Comparison of ENCODE assay signal across 27 cellular contexts in genomic region chr16:3800477-3801270, GRCh38.
DNase-seq lines count a peak whose midpoint lies in the region; ATAC-seq and TF ChIP-seq lines count a peak whose summit lies in the region.
"Had no signal": no experiment of that assay in that cellular context is flagged by ENCODE, and none has a peak within 500 bp of the region (broad histone marks: within the 10 kb centered on the region; RNA-seq: fewer than 3 reads in every experiment).

No MANE protein-coding gene starts in this region.

- POLR2A ChIA-PET in naive thymus-derived CD8-positive, alpha-beta T cell (lab: Charles Lee): no interaction called here

- peak overlapping the region; percentile 15 for H3K4me3 Mint-ChIP-seq in activated naive CD8-positive, alpha-beta T cell
- H3K4me3 Mint-ChIP-seq in activated naive CD8-positive, alpha-beta T cell treated with anti-CD3 and anti-CD28 coated beads, Interleukin-2, amount 50 U/mL, for 24 hours: no peak overlapping the region
- peak overlapping the region in 7 of 10 donors; percentile 0 to 55 (median 25) for H3K4me3 Mint-ChIP-seq in naive thymus-derived CD8-positive, alpha-beta T cell
- H3K4me3 Mint-ChIP-seq: activated CD8-positive, alpha-beta T cell treated with anti-CD3 and anti-CD28 coated beads, Interleukin-2, amount 10 ng/mL, durations not matched to agents 7 days and 5 days; stimulated activated effector memory CD8-positive, alpha-beta T cell treated with anti-CD3 and anti-CD28 coated beads, Interleukin-12 subunit alpha, Interleukin-12 subunit beta, amount 100 ng/mL, for 72 hours had no signal

- no peak overlapping the region for H3K4me3 ChIP-seq in coronary artery
- H3K4me3 ChIP-seq: psoas muscle, suprapubic skin had no signal

- DNase-seq in activated naive CD8-positive, alpha-beta T cell treated with anti-CD3 and anti-CD28 coated beads, Interleukin-2, amount 50 U/mL, for 24 hours: no peak
- DNase-seq in coronary artery (ENCODE audit: low spot score): peak; percentile 22
- no peak for DNase-seq in naive thymus-derived CD8-positive, alpha-beta T cell
- DNase-seq in NCI-H1048 (lab: John Stamatoyannopoulos, UW): no peak
- no peak for DNase-seq in inferior parietal cortex (ENCODE audit: extremely low spot score)
- no peak for DNase-seq in iPS-NIHi7 (ENCODE audit: extremely low spot score)
- DNase-seq: activated CD8-positive, alpha-beta T cell treated with anti-CD3 and anti-CD28 coated beads, Interleukin-2, amount 10 ng/mL, durations not matched to agents 7 days and 5 days; activated gamma-delta T cell; activated T-cell treated with anti-CD3 and anti-CD28 coated beads for 4 hours; cortex of kidney; effector memory CD4-positive, alpha-beta T cell; hippocampal formation; mesendoderm; MM.1S; NCI-H1417 treated with DMSO at 0.1 percent for 48 hours; NCI-H2029 treated with DMSO at 0.1 percent for 48 hours; NCI-H526 treated with DMSO at 0.1 percent for 48 hours; nucleus accumbens; psoas muscle; SHP77 had no signal

- peak overlapping the region; percentile 24 for H3K27ac Mint-ChIP-seq in activated naive CD8-positive, alpha-beta T cell
- H3K27ac Mint-ChIP-seq in activated naive CD8-positive, alpha-beta T cell treated with anti-CD3 and anti-CD28 coated beads, Interleukin-2, amount 50 U/mL, for 24 hours: no peak overlapping the region
- H3K27ac Mint-ChIP-seq in naive thymus-derived CD8-positive, alpha-beta T cell: peak overlapping the region in 8 of 10 donors; percentile 7 to 79 (median 48)
- H3K27ac Mint-ChIP-seq: activated CD8-positive, alpha-beta T cell treated with anti-CD3 and anti-CD28 coated beads, Interleukin-2, amount 10 ng/mL, durations not matched to agents 7 days and 5 days; stimulated activated effector memory CD8-positive, alpha-beta T cell treated with anti-CD3 and anti-CD28 coated beads, Interleukin-12 subunit alpha, Interleukin-12 subunit beta, amount 100 ng/mL, for 72 hours had no signal

- no peaks in the 10 kb centered on the region for H3K27me3 Mint-ChIP-seq in activated naive CD8-positive, alpha-beta T cell
- no peaks in the 10 kb centered on the region for H3K27me3 Mint-ChIP-seq in activated naive CD8-positive, alpha-beta T cell treated with anti-CD3 and anti-CD28 coated beads, Interleukin-2, amount 50 U/mL, for 24 hours
- H3K27me3 Mint-ChIP-seq in naive thymus-derived CD8-positive, alpha-beta T cell: no peaks in the 10 kb centered on the region

- H3K27ac ChIP-seq in coronary artery: no peak overlapping the region
- H3K27ac ChIP-seq: epithelial cell of prostate, HL-60, psoas muscle, suprapubic skin had no signal

- H3K4me1 Mint-ChIP-seq in activated naive CD8-positive, alpha-beta T cell (ENCODE audit: low read depth): peaks cover 75% of the 10 kb centered on the region
- peaks cover 72% of the 10 kb centered on the region for H3K4me1 Mint-ChIP-seq in activated naive CD8-positive, alpha-beta T cell treated with anti-CD3 and anti-CD28 coated beads, Interleukin-2, amount 50 U/mL, for 24 hours
- peaks cover 32 to 92% (median 80%) of the 10 kb centered on the region in 4 donors for H3K4me1 Mint-ChIP-seq in naive thymus-derived CD8-positive, alpha-beta T cell

- ATAC-seq in activated naive CD8-positive, alpha-beta T cell treated with anti-CD3 and anti-CD28 coated beads, Interleukin-2, amount 50 U/mL, for 24 hours: no peak
- ATAC-seq in naive thymus-derived CD8-positive, alpha-beta T cell: no peak
- no peak for ATAC-seq in HG02885 (IDR thresholded peaks at IDR 0.05; ENCODE audit: poor library complexity, unreplicated experiment)
- ATAC-seq: activated CD8-positive, alpha-beta T cell treated with anti-CD3 and anti-CD28 coated beads, Interleukin-2, amount 10 ng/mL, durations not matched to agents 7 days and 5 days; Panc1; stimulated activated effector memory CD8-positive, alpha-beta T cell treated with anti-CD3 and anti-CD28 coated beads, Interleukin-12 subunit alpha, Interleukin-12 subunit beta, amount 100 ng/mL, for 72 hours had no signal

- TF ChIP-seq CTCF in coronary artery (IDR thresholded peaks at IDR 0.05): no peak

- peaks cover 2% of the 10 kb centered on the region for H3K36me3 Mint-ChIP-seq in activated naive CD8-positive, alpha-beta T cell
- peaks cover 12% of the 10 kb centered on the region for H3K36me3 Mint-ChIP-seq in activated naive CD8-positive, alpha-beta T cell treated with anti-CD3 and anti-CD28 coated beads, Interleukin-2, amount 50 U/mL, for 24 hours (ENCODE audit: low read depth)
- peaks cover 1 to 20% (median 5%) of the 10 kb centered on the region in 3 donors for H3K36me3 Mint-ChIP-seq in naive thymus-derived CD8-positive, alpha-beta T cell

- no peaks in the 10 kb centered on the region for H3K9me3 Mint-ChIP-seq in activated naive CD8-positive, alpha-beta T cell (ENCODE audit: low read depth)
- no peaks in the 10 kb centered on the region for H3K9me3 Mint-ChIP-seq in activated naive CD8-positive, alpha-beta T cell treated with anti-CD3 and anti-CD28 coated beads, Interleukin-2, amount 50 U/mL, for 24 hours
- no peaks in the 10 kb centered on the region for H3K9me3 Mint-ChIP-seq in naive thymus-derived CD8-positive, alpha-beta T cell
- H3K9me3 Mint-ChIP-seq: stimulated activated effector memory CD8-positive, alpha-beta T cell treated with anti-CD3 and anti-CD28 coated beads, Interleukin-12 subunit alpha, Interleukin-12 subunit beta, amount 100 ng/mL, for 72 hours had no signal
